23 cellular contexts compared by ENCODE assay signal in the genomic region with DNA sequence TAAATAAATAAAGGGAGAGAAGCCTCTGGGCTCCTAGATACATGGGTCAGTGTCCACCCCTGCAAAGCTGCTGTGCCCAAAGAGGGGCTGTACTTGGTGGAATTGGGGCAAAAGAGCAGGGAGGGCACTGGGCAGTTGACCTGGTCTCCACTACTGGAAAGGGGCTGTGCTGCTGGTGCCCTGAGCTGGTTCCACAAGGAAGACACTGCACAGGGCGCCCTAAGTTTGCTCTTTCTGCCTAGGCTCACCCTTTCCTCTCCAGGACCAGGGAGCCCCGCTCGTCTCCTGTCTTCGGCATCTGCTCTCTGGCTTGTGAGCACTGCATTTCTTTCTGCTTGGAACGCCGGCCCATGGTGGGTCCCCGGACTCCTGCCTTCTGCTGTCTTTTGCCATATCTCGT.
"Had no signal": no experiment of that assay in that cellular context is flagged by ENCODE, and none has a peak within 500 bp of the region (broad histone marks: within the 10 kb centered on the region; RNA-seq: fewer than 3 reads in every experiment).

No MANE protein-coding gene starts in this region.

- H3K27me3 ChIP-seq: gastrocnemius medialis, right atrium auricular region, sigmoid colon, tibial nerve, upper lobe of left lung, uterus had no signal

- H3K4me1 ChIP-seq: prostate gland, upper lobe of left lung, uterus had no signal

- ATAC-seq: esophagus mucosa; gastrocnemius medialis; left lobe of liver; mucosa of descending colon; natural killer cell treated with Interleukin-12 subunit alpha and Interleukin-12 subunit beta and Interleukin-15 and Interleukin-18, amount 100 ng/mL, for 72 hours; stimulated activated effector memory CD8-positive, alpha-beta T cell treated with anti-CD3 and anti-CD28 coated beads, Interleukin-12 subunit alpha, Interleukin-12 subunit beta, amount 100 ng/mL, for 72 hours; stimulated activated naive CD8-positive, alpha-beta T cell treated with anti-CD3 and anti-CD28 coated beads, Interleukin-15, Interleukin-2, amounts not matched to agents 100 U/mL and 50 U/mL, for 24 hours had no signal

- H3K27ac ChIP-seq: gastrocnemius medialis, prostate gland, right atrium auricular region, thoracic aorta, tibial nerve, upper lobe of left lung, uterus had no signal

- H3K9me3 ChIP-seq: gastrocnemius medialis, mucosa of descending colon, prostate gland had no signal

- H3K36me3 ChIP-seq: gastrocnemius medialis, prostate gland, right atrium auricular region, sigmoid colon, thoracic aorta, tibial nerve, upper lobe of left lung, uterus had no signal

- DNase-seq: effector CD8-positive, alpha-beta T cell; endodermal cell; foreskin fibroblast; gastrocnemius medialis; head of caudate nucleus; kidney; mesenchymal stem cell; mucosa of descending colon; naive B cell; sigmoid colon; stimulated activated CD4-positive, alpha-beta T cell treated with anti-CD3 and anti-CD28 coated beads, Interleukin-2, amount 100 ng/mL, for 24 hours; stimulated activated CD4-positive, alpha-beta T cell treated with anti-CD3 and anti-CD28 coated beads, Interleukin-4, amount 100 ng/mL, for 24 hours; stimulated activated naive CD8-positive, alpha-beta T cell treated with anti-CD3 and anti-CD28 coated beads, Interleukin-15, Interleukin-2, amounts not matched to agents 100 U/mL and 50 U/mL, for 24 hours; upper lobe of left lung; uterus had no signal

- H3K4me3 ChIP-seq: gastrocnemius medialis, mucosa of descending colon, prostate gland, right atrium auricular region, sigmoid colon, thoracic aorta, tibial nerve, upper lobe of left lung, uterus had no signal
